In genomic region chrX:127578395-127578794, GRCh38 we compare ENCODE assay signal across 17 cellular contexts.
DNase-seq lines count a peak whose midpoint lies in the region; ATAC-seq and TF ChIP-seq lines count a peak whose summit lies in the region.
"Had no signal": no experiment of that assay in that cellular context is flagged by ENCODE, and none has a peak within 500 bp of the region (broad histone marks: within the 10 kb centered on the region; RNA-seq: fewer than 3 reads in every experiment).

No MANE protein-coding gene starts in this region.

- intact Hi-C loops in Right ventricle myocardium inferior (cut with DNase I) (no loop called here), cardiac septum (cut with DNase I) (no loop called here), heart right ventricle (cut with DNase I) (no loop called here)

- no peaks in the 10 kb centered on the region for H3K27me3 ChIP-seq in heart right ventricle

- ATAC-seq in Right ventricle myocardium inferior (peak; percentile 91), heart right ventricle (peak in 7 of 8 donors; percentile 43 to 98 (median 79)), GM21381 (IDR thresholded peaks at IDR 0.05; ENCODE audit: unreplicated experiment) (no peak)
- ATAC-seq: HCT116 had no signal

- peak overlapping the region in 1 of 10 donors; percentile 28 for H3K27ac ChIP-seq in heart right ventricle
- H3K27ac ChIP-seq: C4-2B, HL-60 had no signal

- DNase-seq in Right ventricle myocardium inferior (ENCODE audit: missing footprints) (peak; percentile 52), cardiac septum (ENCODE audit: low spot score) (no peak), SHP77 (lab: John Stamatoyannopoulos, UW) (peak; percentile 30 to 43), heart right ventricle (peak; percentile 14), kidney tubule cell (ENCODE audit: low spot score) (peak; percentile 4), NCI-H1092 (lab: John Stamatoyannopoulos, UW) (no peak), OCI-M1 (lab: John Stamatoyannopoulos, UW) (no peak)
- DNase-seq: AML-193; Calu3; CD4-positive, alpha-beta memory T cell; GOT3; H7; HFFc6 had no signal

- H3K9me3 ChIP-seq in heart right ventricle = peaks cover 0 to 19% (median 0%) of the 10 kb centered on the region in 11 donors

- no peak overlapping the region for H3K4me3 ChIP-seq in heart right ventricle

- H3K4me1 ChIP-seq in heart right ventricle = no peaks in the 10 kb centered on the region

- TF ChIP-seq CTCF in heart right ventricle (IDR thresholded peaks at IDR 0.05) = no peak

- H3K36me3 ChIP-seq in heart right ventricle = no peaks in the 10 kb centered on the region

- WGBS in heart right ventricle, 2 donors = 25 to 70% methylated on average over 1 of the region's 1 CpG

Comparison
In these comparisons a context has a peak if more than half of its experiments do, and no peak if none do; other contexts are left out.
1. DNase-seq: peak in Right ventricle myocardium inferior (single experiment), SHP77 (2 of 2), heart right ventricle (2 of 2) and kidney tubule cell (single experiment); none in cardiac septum (single experiment), NCI-H1092 (single experiment) and OCI-M1 (single experiment).